18 cellular contexts compared by ENCODE assay signal in genomic region chr12:12408265-12408690, GRCh38. TPM values are rescaled to one million over a fixed set of nuclear protein-coding genes. Genes with fewer than 3 reads are reported as not detected.
DNase-seq lines count a peak whose midpoint lies in the region; ATAC-seq and TF ChIP-seq lines count a peak whose summit lies in the region.
"Had no signal": no experiment of that assay in that cellular context is flagged by ENCODE, and none has a peak within 500 bp of the region (broad histone marks: within the 10 kb centered on the region; RNA-seq: fewer than 3 reads in every experiment).

No MANE protein-coding gene starts in this region.

- H3K4me2 ChIP-seq in BLaER1 (peak overlapping the region; percentile 54), Karpas-422 (ENCODE audit: low read depth, low read length, poor library complexity, severe bottlenecking) (no peak overlapping the region)
- H3K4me2 ChIP-seq: neural progenitor cell had no signal

- no peak for ATAC-seq in gastrocnemius medialis

- no peak overlapping the region for H3K9ac ChIP-seq in BLaER1
- no peak overlapping the region for H3K9ac ChIP-seq in Karpas-422 (ENCODE audit: low read length)
- H3K9ac ChIP-seq: neural progenitor cell had no signal

- H3K4me3 ChIP-seq in BLaER1 (no peak overlapping the region), Karpas-422 (ENCODE audit: low read length) (no peak overlapping the region), gastrocnemius medialis (no peak overlapping the region)
- H3K4me3 ChIP-seq: ascending aorta, coronary artery, lung, neural progenitor cell had no signal

- H3K9me2 ChIP-seq in Karpas-422 (replicated peaks; ENCODE audit: insufficient read depth, low read length): no peaks in the 10 kb centered on the region

- no peak for TF ChIP-seq POLR2A in gastrocnemius medialis (IDR thresholded peaks at IDR 0.05)

- H3K27ac ChIP-seq in BLaER1: 0 out of 2 replicates have a peak overlapping the region, but pooled peaks have one; percentile 4
- H3K27ac ChIP-seq in Karpas-422 (ENCODE audit: low read length): no peak overlapping the region
- H3K27ac ChIP-seq in gastrocnemius medialis: no peak overlapping the region
- H3K27ac ChIP-seq: ascending aorta, coronary artery, epithelial cell of prostate, neural progenitor cell had no signal

- H3K4me3 Mint-ChIP-seq in chondrocyte (ENCODE audit: unreplicated experiment): no peak overlapping the region
- H3K4me3 Mint-ChIP-seq: activated B cell treated with CpG ODN at 0.5 μM for 24 hours, neural progenitor cell had no signal

- H3K4me1 Mint-ChIP-seq in chondrocyte (ENCODE audit: low read depth): peaks cover 5% of the 10 kb centered on the region

- no peaks in the 10 kb centered on the region for H3K9me3 Mint-ChIP-seq in chondrocyte (ENCODE audit: low read depth)
- H3K9me3 Mint-ChIP-seq: activated B cell treated with CpG ODN at 0.5 μM for 24 hours had no signal

- no peaks in the 10 kb centered on the region for H3K36me3 ChIP-seq in BLaER1
- no peaks in the 10 kb centered on the region for H3K36me3 ChIP-seq in Karpas-422 (ENCODE audit: insufficient read depth, low read length)
- H3K36me3 ChIP-seq in gastrocnemius medialis: no peaks in the 10 kb centered on the region
- H3K36me3 ChIP-seq: ascending aorta, neural progenitor cell had no signal

- no peak for TF ChIP-seq CTCF in GM10266 (IDR thresholded peaks at IDR 0.05; ENCODE audit: control insufficient read depth, insufficient read depth, low read depth, missing control alignments)
- no peak for TF ChIP-seq CTCF in chondrocyte (IDR thresholded peaks at IDR 0.05)
- no peak for TF ChIP-seq CTCF in gastrocnemius medialis (IDR thresholded peaks at IDR 0.05 in 4 of 5, conservative IDR thresholded peaks at IDR 0.05 in 1 of 5)

- in situ Hi-C loops in gastrocnemius medialis (cut with MboI; ENCODE audit: low sequenced_read_pairs in 4 of 4): no loop called here

- H3K9me3 ChIP-seq in BLaER1 (peaks cover 3% of the 10 kb centered on the region; the same call in 1 of the 2 replicates), Karpas-422 (ENCODE audit: low read length) (no peaks in the 10 kb centered on the region), gastrocnemius medialis (no peaks in the 10 kb centered on the region)
- H3K9me3 ChIP-seq: ascending aorta had no signal

- H3K27me3 ChIP-seq in BLaER1 (no peaks in the 10 kb centered on the region), Karpas-422 (ENCODE audit: low read length) (no peaks in the 10 kb centered on the region), gastrocnemius medialis (no peaks in the 10 kb centered on the region)
- H3K27me3 ChIP-seq: ascending aorta, neural progenitor cell had no signal

- no peaks in the 10 kb centered on the region for H3K79me2 ChIP-seq in Karpas-422 (ENCODE audit: low read length)

- H3K27me3 Mint-ChIP-seq in chondrocyte (ENCODE audit: low read depth): no peaks in the 10 kb centered on the region
- H3K27me3 Mint-ChIP-seq: activated B cell treated with CpG ODN at 0.5 μM for 24 hours had no signal

- intact Hi-C loops in gastrocnemius medialis (cut with DNase I; ENCODE audit: low total_unique reads): no loop called here

- H3K4me1 ChIP-seq in BLaER1 (peaks cover 19% of the 10 kb centered on the region), Karpas-422 (ENCODE audit: low read length) (no peaks in the 10 kb centered on the region), gastrocnemius medialis (peaks cover 2 to 5% of the 10 kb centered on the region in 2 donors)
- H3K4me1 ChIP-seq: neural progenitor cell had no signal

- peak; percentile 23 for DNase-seq in GM10266 (ENCODE audit: extremely low spot score)
- DNase-seq in M059J (ENCODE audit: low read depth): peak; percentile 34
- no peak for DNase-seq in chondrocyte (ENCODE audit: low spot score)
- no peak for DNase-seq in Karpas-422
- no peak for DNase-seq in gastrocnemius medialis
- no peak for DNase-seq in Ammon's horn (ENCODE audit: low spot score)
- no peak for DNase-seq in NOMO-1 treated with dmso at 0.1 percent for 144 hours (lab: John Stamatoyannopoulos, UW; ENCODE audit: unreplicated experiment)
- DNase-seq: activated B cell treated with CpG ODN at 0.5 μM for 24 hours, AML-193, NCI-H774, substantia nigra, SW 1271 had no signal

- H4K20me1 ChIP-seq in BLaER1 (no peaks in the 10 kb centered on the region), Karpas-422 (ENCODE audit: insufficient read depth, low read depth, low read length) (no peaks in the 10 kb centered on the region)

- H3K36me3 Mint-ChIP-seq in chondrocyte (ENCODE audit: low read depth): no peaks in the 10 kb centered on the region

- H3K27ac Mint-ChIP-seq in chondrocyte (ENCODE audit: unreplicated experiment): peak overlapping the region; percentile 1
- H3K27ac Mint-ChIP-seq: activated B cell treated with CpG ODN at 0.5 μM for 24 hours, neural progenitor cell had no signal

- no peak overlapping the region for H2AFZ ChIP-seq in Karpas-422 (ENCODE audit: low read length)
- H2AFZ ChIP-seq: neural progenitor cell had no signal

RNA-seq across cellular contexts. Expression of gene BORCS5, which starts 51.4 kb away (rescaled TPM):
- total RNA-seq in M059J (2014; rRNA removed; shearing (Covaris generic)): 5.4 and 11.2 TPM in 2 replicates
- total RNA-seq in chondrocyte (9.3 to 12.3 TPM (median 11.3 TPM) in 3 replicates), gastrocnemius medialis (10 to 100 TPM; 13.0 to 13.9 (median 13.4) TPM)
- 6.4 and 10.0 TPM in 2 replicates for total RNA-seq in Karpas-422 (2014; rRNA removed; shearing (Covaris generic); ENCODE audit: low replicate concordance)

RNA-seq across cellular contexts. Expression of gene MANSC1, which starts 58.2 kb away (rescaled TPM):
- total RNA-seq in M059J (2014; rRNA removed; shearing (Covaris generic)): 6.6 and 10.3 TPM in 2 replicates
- 9.3 to 14.3 TPM (median 12.0 TPM) in 3 replicates for total RNA-seq in chondrocyte
- not detected in 2 replicates for total RNA-seq in Karpas-422 (2014; rRNA removed; shearing (Covaris generic); ENCODE audit: low replicate concordance)
- total RNA-seq in gastrocnemius medialis: 1 to 10 TPM; 1.4 to 4.7 (median 3.5) TPM

Comparison
In these comparisons a context has a peak if more than half of its experiments do, and no peak if none do; other contexts are left out.
1. DNase-seq: peak in GM10266 (single experiment) and M059J (single experiment); none in chondrocyte (single experiment), Karpas-422 (single experiment), gastrocnemius medialis (0 of 2), Ammon's horn (single experiment) and NOMO-1 treated with dmso at 0.1 percent for 144 hours (single experiment).